12 cellular contexts compared by ENCODE assay signal in genomic region chr1:156675271-156675708, GRCh38. TPM values are rescaled to one million over a fixed set of nuclear protein-coding genes. Genes with fewer than 3 reads are reported as not detected.
DNase-seq lines count a peak whose midpoint lies in the region; ATAC-seq and TF ChIP-seq lines count a peak whose summit lies in the region.
"Had no signal": no experiment of that assay in that cellular context is flagged by ENCODE, and none has a peak within 500 bp of the region (broad histone marks: within the 10 kb centered on the region; RNA-seq: fewer than 3 reads in every experiment).

No MANE protein-coding gene starts in this region.

- no peak for DNase-seq in AG09309 (ENCODE audit: low read depth)
- no peak for DNase-seq in SJSA1 (ENCODE audit: low read depth in 1 of 2, low spot score in 2 of 2)
- peak; percentile 90 for DNase-seq in osteoblast (ENCODE audit: insufficient read length, low spot score, missing footprints)
- no peak for DNase-seq in effector memory CD8-positive, alpha-beta T cell
- DNase-seq in C1 segment of cervical spinal cord (lab: John Stamatoyannopoulos, UW) = no peak
- DNase-seq in cerebellar nuclear complex (lab: John Stamatoyannopoulos, UW) = no peak
- DNase-seq: activated B cell treated with CpG ODN at 0.5 μM for 24 hours; activated naive CD4-positive, alpha-beta T cell treated with anti-CD3 and anti-CD28 coated beads, Interleukin-2, amount 10 ng/mL, durations not matched to agents 7 days and 5 days had no signal

- TF ChIP-seq CTCF in AG09309 (IDR thresholded peaks at IDR 0.05; ENCODE audit: control insufficient read depth, insufficient read depth, low read depth, low read length, missing control alignments) (no peak), gastroesophageal sphincter (IDR thresholded peaks at IDR 0.05) (no peak), osteoblast (IDR thresholded peaks at IDR 0.05; ENCODE audit: extremely low read depth, low read depth, low read length) (no peak)

- H3K4me1 Mint-ChIP-seq in effector memory CD8-positive, alpha-beta T cell (ENCODE audit: low read depth in 2 of 2) = peaks cover 11% of the 10 kb centered on the region in 2 donors

- H3K9me3 ChIP-seq in SJSA1 (replicated peaks) (no peaks in the 10 kb centered on the region), gastroesophageal sphincter (no peaks in the 10 kb centered on the region), osteoblast (ENCODE audit: low read depth, low read length) (no peaks in the 10 kb centered on the region)

- peak overlapping the region; percentile 97 for H3K4me2 ChIP-seq in osteoblast (ENCODE audit: insufficient read depth, low read length)

- no peak overlapping the region for H3K4me3 Mint-ChIP-seq in effector memory CD8-positive, alpha-beta T cell
- H3K4me3 Mint-ChIP-seq: activated B cell treated with CpG ODN at 0.5 μM for 24 hours; activated naive CD4-positive, alpha-beta T cell treated with anti-CD3 and anti-CD28 coated beads, Interleukin-2, amount 10 ng/mL, durations not matched to agents 7 days and 5 days; B cell had no signal

- 42% methylated on average over 3 of the region's 8 CpGs; no CpG with 5 or more reads in 1 of the 2 donors for WGBS in gastroesophageal sphincter (ENCODE audit: low coverage in 1 of 2), 2 donors

- peaks cover 76 to 96% of the 10 kb centered on the region in 2 donors for H3K27me3 Mint-ChIP-seq in effector memory CD8-positive, alpha-beta T cell

- no peaks in the 10 kb centered on the region for H4K20me1 ChIP-seq in osteoblast (ENCODE audit: insufficient read depth, low read length)

- no peaks in the 10 kb centered on the region for H3K79me2 ChIP-seq in osteoblast (ENCODE audit: insufficient read depth, low read length)

- no peak for TF ChIP-seq EP300 in gastroesophageal sphincter (IDR thresholded peaks at IDR 0.05)

- peaks cover under 1% of the 10 kb centered on the region for H3K36me3 Mint-ChIP-seq in effector memory CD8-positive, alpha-beta T cell (ENCODE audit: insufficient read depth)
- H3K36me3 Mint-ChIP-seq: activated naive CD4-positive, alpha-beta T cell treated with anti-CD3 and anti-CD28 coated beads, Interleukin-2, amount 10 ng/mL, durations not matched to agents 7 days and 5 days had no signal

- H3K4me3 ChIP-seq in AG09309 (ENCODE audit: control insufficient read depth, low read depth, low read length) (peak overlapping the region; percentile 55), SJSA1 (peak overlapping the region; percentile 42), gastroesophageal sphincter (peak overlapping the region in 1 of 2 donors; percentile 57), osteoblast (ENCODE audit: insufficient read depth, low read length) (peak overlapping the region; percentile 68)

- ATAC-seq in gastroesophageal sphincter (no peak), HG02642 (IDR thresholded peaks at IDR 0.05; ENCODE audit: poor library complexity, unreplicated experiment) (no peak)
- ATAC-seq in effector memory CD8-positive, alpha-beta T cell (replicated peaks) = no peak

- H3K36me3 ChIP-seq in SJSA1 (peaks cover 55% of the 10 kb centered on the region), gastroesophageal sphincter (peaks cover 0 to 21% of the 10 kb centered on the region in 2 donors), osteoblast (ENCODE audit: insufficient read depth, low read length) (no peaks in the 10 kb centered on the region)

- H3K4me1 ChIP-seq in SJSA1 (replicated peaks) (peaks cover 48% of the 10 kb centered on the region), gastroesophageal sphincter (peaks cover 0 to 62% (median 18%) of the 10 kb centered on the region in 3 donors), osteoblast (ENCODE audit: insufficient read depth, low read length) (peaks cover 16% of the 10 kb centered on the region)

- no peaks in the 10 kb centered on the region for H3K9me3 Mint-ChIP-seq in effector memory CD8-positive, alpha-beta T cell
- H3K9me3 Mint-ChIP-seq: activated B cell treated with CpG ODN at 0.5 μM for 24 hours; activated naive CD4-positive, alpha-beta T cell treated with anti-CD3 and anti-CD28 coated beads, Interleukin-2, amount 10 ng/mL, durations not matched to agents 7 days and 5 days had no signal

- H3K27me3 ChIP-seq in SJSA1 (replicated peaks) = peaks cover 2% of the 10 kb centered on the region
- peaks cover 51% of the 10 kb centered on the region for H3K27me3 ChIP-seq in gastroesophageal sphincter
- peaks cover 21% of the 10 kb centered on the region for H3K27me3 ChIP-seq in osteoblast (ENCODE audit: insufficient read depth, low read length)

- H2AFZ ChIP-seq in osteoblast (ENCODE audit: low read length) = no peak overlapping the region

- TF ChIP-seq POLR2A in gastroesophageal sphincter (IDR thresholded peaks at IDR 0.05) = no peak

- H3K27ac ChIP-seq in SJSA1 = no peak overlapping the region; the same call in 1 of the 2 replicates
- H3K27ac ChIP-seq in gastroesophageal sphincter = peak overlapping the region in 3 of 4 donors; percentile 79 to 85 (median 83)
- no peak overlapping the region for H3K27ac ChIP-seq in osteoblast (ENCODE audit: low read depth, low read length)

- no peak overlapping the region for H3K27ac Mint-ChIP-seq in effector memory CD8-positive, alpha-beta T cell
- H3K27ac Mint-ChIP-seq: activated B cell treated with CpG ODN at 0.5 μM for 24 hours; activated naive CD4-positive, alpha-beta T cell treated with anti-CD3 and anti-CD28 coated beads, Interleukin-2, amount 10 ng/mL, durations not matched to agents 7 days and 5 days; B cell had no signal

RNA-seq across cellular contexts. Expression of gene NES, which starts 1.9 kb away (rescaled TPM):
- 149 and 169 TPM in 2 replicates for total RNA-seq in SJSA1 (2014; rRNA removed; shearing (Covaris generic))
- total RNA-seq in gastroesophageal sphincter (10 to 100 TPM; 13.9 to 34.3 (median 23.9) TPM), osteoblast (0.36 and 1.5 TPM in 2 replicates)
- total RNA-seq: activated B cell treated with CpG ODN at 0.5 μM for 24 hours had no signal

RNA-seq across cellular contexts. Expression of gene CRABP2, which starts 30.1 kb away (rescaled TPM):
- 2.8 and 6.7 TPM in 2 replicates for total RNA-seq in SJSA1 (2014; rRNA removed; shearing (Covaris generic))
- total RNA-seq in gastroesophageal sphincter = 10 to 100 TPM in 1 of 4 donors, 1 to 10 TPM in 2, under 1 TPM in 1; 0.54 to 36.7 (median 6.0) TPM
- total RNA-seq in osteoblast = 9.1 and 16.6 TPM in 2 replicates

RNA-seq across cellular contexts. Expression of gene BCAN, which starts 33.4 kb away (rescaled TPM):
- not detected in 2 replicates for total RNA-seq in SJSA1 (2014; rRNA removed; shearing (Covaris generic))
- 1 to 10 TPM in 2 of 4 donors, under 1 TPM in 1, not detected in 1; 0.50 to 5.0 (median 1.9) TPM for total RNA-seq in gastroesophageal sphincter
- total RNA-seq in osteoblast = not detected in 2 replicates
- total RNA-seq: B cell, epithelial cell of proximal tubule had no signal

RNA-seq across cellular contexts. Expression of gene METTL25B, which starts 53.0 kb away (rescaled TPM):
- total RNA-seq in SJSA1 (2014; rRNA removed; shearing (Covaris generic)) = 6.4 and 6.5 TPM in 2 replicates
- 10 to 100 TPM in 3 of 4 donors, 1 to 10 TPM in 1; 8.4 to 29.0 (median 17.4) TPM for total RNA-seq in gastroesophageal sphincter
- 8.3 and 12.7 TPM in 2 replicates for total RNA-seq in osteoblast

RNA-seq across cellular contexts. Expression of gene ISG20L2, which starts 53.3 kb away (rescaled TPM):
- total RNA-seq in SJSA1 (2014; rRNA removed; shearing (Covaris generic)) = 13.8 and 21.5 TPM in 2 replicates
- total RNA-seq in gastroesophageal sphincter = 10 to 100 TPM; 14.5 to 18.4 (median 17.0) TPM
- 16.8 and 21.0 TPM in 2 replicates for total RNA-seq in osteoblast

Comparison
In these comparisons a context has a peak if more than half of its experiments do, and no peak if none do; other contexts are left out.
1. H3K27ac ChIP-seq: peak in gastroesophageal sphincter (3 of 4); none in SJSA1 (single experiment) and osteoblast (single experiment).